ENCODE assay signal across 22 cellular contexts in genomic region chr22:37192232-37192631, GRCh38. TPM values are rescaled to one million over a fixed set of nuclear protein-coding genes. Genes with fewer than 3 reads are reported as not detected.
"Had no signal": no experiment of that assay in that cellular context is flagged by ENCODE, and none has a peak within 500 bp of the region (broad histone marks: within the 10 kb centered on the region; RNA-seq: fewer than 3 reads in every experiment).

No MANE protein-coding gene starts in this region.

- H3K4me3 Mint-ChIP-seq: activated CD8-positive, alpha-beta memory T cell treated with anti-CD3 and anti-CD28 coated beads, Interleukin-2, amount 10 ng/mL, durations not matched to agents 7 days and 5 days; activated naive CD4-positive, alpha-beta T cell treated with anti-CD3 and anti-CD28 coated beads for 36 hours; dendritic cell treated with granulocyte-macrophage colony-stimulating factor and Interleukin-4, amounts not matched to agents 40 ng/mL and 50 ng/mL, for 4 days; naive B cell; stimulated activated naive B cell treated with anti-CD40 and anti-IgM and Interleukin-4, amounts not matched to agents 10 μg/mL and 1 μg/mL and 100 μg/mL, for 72 hours; T-helper 17 cell had no signal

- H3K27ac ChIP-seq: left ventricle myocardium inferior, neutrophil, pancreas had no signal

- H3K9me3 ChIP-seq: adrenal gland, esophagus muscularis mucosa, gastroesophageal sphincter, heart left ventricle, left ventricle myocardium inferior, neutrophil, pancreas had no signal

- H3K27ac Mint-ChIP-seq: activated CD8-positive, alpha-beta memory T cell treated with anti-CD3 and anti-CD28 coated beads, Interleukin-2, amount 10 ng/mL, durations not matched to agents 7 days and 5 days; activated naive CD4-positive, alpha-beta T cell treated with anti-CD3 and anti-CD28 coated beads for 36 hours; activated T-helper 17 cell treated with anti-CD3 and anti-CD28 coated beads, Interleukin-2, amount 50 U/mL, for 72 hours; dendritic cell treated with granulocyte-macrophage colony-stimulating factor and Interleukin-4, amounts not matched to agents 40 ng/mL and 50 ng/mL, for 4 days; naive B cell; stimulated activated naive B cell treated with anti-CD40 and anti-IgM and Interleukin-4, amounts not matched to agents 10 μg/mL and 1 μg/mL and 100 μg/mL, for 72 hours had no signal

- H3K27me3 Mint-ChIP-seq: activated CD8-positive, alpha-beta memory T cell treated with anti-CD3 and anti-CD28 coated beads, Interleukin-2, amount 10 ng/mL, durations not matched to agents 7 days and 5 days; activated T-helper 17 cell treated with anti-CD3 and anti-CD28 coated beads, Interleukin-2, amount 50 U/mL, for 72 hours; naive B cell; stimulated activated naive B cell treated with anti-CD40 and anti-IgM and Interleukin-4, amounts not matched to agents 10 μg/mL and 1 μg/mL and 100 μg/mL, for 72 hours; T-helper 17 cell had no signal

- H3K27me3 ChIP-seq: adrenal gland, esophagus muscularis mucosa, gastroesophageal sphincter, heart left ventricle, pancreas had no signal

- H3K36me3 ChIP-seq: adrenal gland, esophagus muscularis mucosa, gastroesophageal sphincter, heart left ventricle, left ventricle myocardium inferior, neutrophil, pancreas had no signal

- DNase-seq: activated CD4-positive, alpha-beta T cell treated with anti-CD3 and anti-CD28 coated beads, Interleukin-2, amount 50 U/mL, for 4 hours; activated CD8-positive, alpha-beta memory T cell treated with anti-CD3 and anti-CD28 coated beads, Interleukin-2, amount 10 ng/mL, durations not matched to agents 7 days and 5 days; activated naive CD4-positive, alpha-beta T cell treated with anti-CD3 and anti-CD28 coated beads for 36 hours; activated T-cell treated with anti-CD3 and anti-CD28 coated beads, Interleukin-2, amount 50 U/mL, for 1 hour; effector CD8-positive, alpha-beta T cell; heart left ventricle; kidney glomerular epithelial cell; left ventricle myocardium inferior; naive B cell; pancreas; stimulated activated naive B cell treated with anti-CD40 and anti-IgM and Interleukin-4, amounts not matched to agents 10 μg/mL and 1 μg/mL and 100 μg/mL, for 72 hours; T-helper 17 cell had no signal

- ATAC-seq: activated CD8-positive, alpha-beta memory T cell treated with anti-CD3 and anti-CD28 coated beads, Interleukin-2, amount 10 ng/mL, durations not matched to agents 7 days and 5 days; activated T-helper 17 cell treated with anti-CD3 and anti-CD28 coated beads, Interleukin-2, amount 50 U/mL, for 72 hours; gastroesophageal sphincter; heart left ventricle; pancreas; sciatic nerve; stimulated activated naive B cell treated with anti-CD40 and anti-IgM and Interleukin-4, amounts not matched to agents 10 μg/mL and 1 μg/mL and 100 μg/mL, for 72 hours; T-helper 17 cell had no signal

- H3K4me3 ChIP-seq: adrenal gland, esophagus muscularis mucosa, gastroesophageal sphincter, heart left ventricle, left ventricle myocardium inferior, pancreas had no signal

- H3K4me1 Mint-ChIP-seq: naive B cell had no signal

- H3K9me3 Mint-ChIP-seq: activated naive CD4-positive, alpha-beta T cell treated with anti-CD3 and anti-CD28 coated beads for 36 hours; activated T-helper 17 cell treated with anti-CD3 and anti-CD28 coated beads, Interleukin-2, amount 50 U/mL, for 72 hours; dendritic cell treated with granulocyte-macrophage colony-stimulating factor and Interleukin-4, amounts not matched to agents 40 ng/mL and 50 ng/mL, for 4 days; naive B cell; stimulated activated naive B cell treated with anti-CD40 and anti-IgM and Interleukin-4, amounts not matched to agents 10 μg/mL and 1 μg/mL and 100 μg/mL, for 72 hours had no signal

RNA-seq across cellular contexts. Expression of gene SSTR3, which starts 20.0 kb away (rescaled TPM):
- total RNA-seq: bronchial epithelial cell, endothelial cell of umbilical vein, esophagus muscularis mucosa, gastroesophageal sphincter, left ventricle myocardium inferior, sciatic nerve, urinary bladder had no signal
- polyA plus RNA-seq: endothelial cell of umbilical vein, heart left ventricle, urinary bladder had no signal

RNA-seq across cellular contexts. Expression of gene IL2RB, which starts 42.5 kb away (rescaled TPM):
- total RNA-seq: bronchial epithelial cell, endothelial cell of umbilical vein had no signal
